24 cellular contexts compared by ENCODE assay signal in the genomic region with DNA sequence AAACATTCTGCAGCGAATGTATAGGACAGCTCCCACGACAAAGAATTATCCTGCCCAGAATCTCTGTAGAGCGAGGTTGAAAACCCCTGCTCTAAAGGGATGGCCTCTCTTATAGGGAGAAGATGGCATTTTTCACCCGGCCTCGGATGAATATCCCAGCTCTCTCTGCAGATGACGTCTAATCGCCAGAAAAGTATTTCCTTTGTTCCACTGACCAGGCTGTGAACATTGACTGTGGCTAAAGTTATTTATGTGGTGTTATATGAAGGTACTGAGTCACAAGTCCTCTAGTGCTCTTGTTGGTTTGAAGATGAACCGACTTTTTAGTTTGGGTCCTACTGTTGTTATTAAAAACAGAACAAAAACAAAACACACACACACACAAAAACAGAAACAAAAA. TPM values are rescaled to one million over a fixed set of nuclear protein-coding genes. Genes with fewer than 3 reads are reported as not detected.
DNase-seq lines count a peak whose midpoint lies in the region; ATAC-seq and TF ChIP-seq lines count a peak whose summit lies in the region.
"Had no signal": no experiment of that assay in that cellular context is flagged by ENCODE, and none has a peak within 500 bp of the region (broad histone marks: within the 10 kb centered on the region; RNA-seq: fewer than 3 reads in every experiment).

No MANE protein-coding gene starts in this region.

- H2BK15ac ChIP-seq in mesenchymal stem cell (ENCODE audit: low read depth, poor library complexity, severe bottlenecking) = no peak overlapping the region

- peak overlapping the region; percentile 59 for H3K27ac ChIP-seq in AG04450 (ENCODE audit: low read depth, low read length)
- H3K27ac ChIP-seq in mesenchymal stem cell (ENCODE audit: low read length, poor library complexity, severe bottlenecking) = no peak overlapping the region
- H3K27ac ChIP-seq: esophagus squamous epithelium, SJCRH30, upper lobe of right lung had no signal

- H2BK5ac ChIP-seq in mesenchymal stem cell (ENCODE audit: low read depth, low read length, poor library complexity, severe bottlenecking) = no peak overlapping the region

- no peaks in the 10 kb centered on the region for H3K9me3 Mint-ChIP-seq in HFFc6
- H3K9me3 Mint-ChIP-seq in activated CD4-positive, alpha-beta T cell treated with anti-CD3 and anti-CD28 coated beads, Interleukin-2, amount 10 ng/mL, durations not matched to agents 7 days and 5 days = no peaks in the 10 kb centered on the region
- H3K9me3 Mint-ChIP-seq: activated T-helper 1 cell treated with anti-CD3 and anti-CD28 coated beads, Interleukin-12 subunit alpha, Interleukin-12 subunit beta, Interleukin-2, Interleukin-4 antibody, amounts not matched to agents 30 ng/mL and 10 ng/mL and 1 ng/mL, durations not matched to agents 14 hours and 24 hours and 36 hours; mesothelial cell of epicardium; stimulated activated naive CD8-positive, alpha-beta T cell treated with anti-CD3 and anti-CD28 coated beads, Interleukin-15, Interleukin-2, amounts not matched to agents 100 ng/mL and 50 ng/mL, for 24 hours; WTC11 had no signal

- H3K79me1 ChIP-seq in mesenchymal stem cell (replicated peaks; ENCODE audit: low read length, poor library complexity, severe bottlenecking) = no peaks in the 10 kb centered on the region

- no peak overlapping the region for H2BK120ac ChIP-seq in mesenchymal stem cell (ENCODE audit: low read depth, low read length)

- no peak overlapping the region for H2BK12ac ChIP-seq in mesenchymal stem cell (ENCODE audit: low read length in 2 of 2)

- no peak overlapping the region for H2AK5ac ChIP-seq in mesenchymal stem cell (ENCODE audit: low read length, severe bottlenecking)

- H3K27me3 Mint-ChIP-seq in HFFc6 (ENCODE audit: insufficient read depth) = peaks cover 1% of the 10 kb centered on the region; the same call in 1 of the 2 replicates
- H3K27me3 Mint-ChIP-seq in activated CD4-positive, alpha-beta T cell treated with anti-CD3 and anti-CD28 coated beads, Interleukin-2, amount 10 ng/mL, durations not matched to agents 7 days and 5 days = no peaks in the 10 kb centered on the region

- H3K4me1 ChIP-seq in mesenchymal stem cell (ENCODE audit: control insufficient read depth, insufficient read depth, low read depth, low read length) = peaks cover 8% of the 10 kb centered on the region
- H3K4me1 ChIP-seq: esophagus squamous epithelium, upper lobe of right lung had no signal

- CTCF ChIA-PET in AG04450 (lab: Charles Lee) = interaction anchor here (1.1 kb wide), 1 partner anchor 174 kb away, joined by 7 read pairs; no protein-coding TSS in a partner anchor
- CTCF ChIA-PET in activated CD4-positive, alpha-beta T cell treated with anti-CD3 and anti-CD28 coated beads, Interleukin-2, amount 10 ng/mL, durations not matched to agents 7 days and 5 days (lab: Charles Lee) = no interaction called here

- 43% methylated on average over 7 of the region's 8 CpGs for WGBS in mesenchymal stem cell

- H3K9ac ChIP-seq in mesenchymal stem cell (ENCODE audit: low read length) = no peak overlapping the region

- H3K4me3 ChIP-seq in AG04450 (ENCODE audit: low read depth, low read length) (no peak overlapping the region), astrocyte of the spinal cord (ENCODE audit: low read depth, low read length) (no peak overlapping the region), mesenchymal stem cell (ENCODE audit: insufficient read depth in 1 of 2, low read depth in 1 of 2, low read length in 2 of 2) (no peak overlapping the region)
- H3K4me3 ChIP-seq: esophagus squamous epithelium, SJCRH30, upper lobe of right lung had no signal

- H3K4me3 Mint-ChIP-seq in HFFc6 = peak overlapping the region; percentile 16; the same call in 1 of the 2 replicates
- no peak overlapping the region for H3K4me3 Mint-ChIP-seq in activated CD4-positive, alpha-beta T cell treated with anti-CD3 and anti-CD28 coated beads, Interleukin-2, amount 10 ng/mL, durations not matched to agents 7 days and 5 days
- H3K4me3 Mint-ChIP-seq: activated T-helper 1 cell treated with anti-CD3 and anti-CD28 coated beads, Interleukin-12 subunit alpha, Interleukin-12 subunit beta, Interleukin-2, Interleukin-4 antibody, amounts not matched to agents 30 ng/mL and 10 ng/mL and 1 ng/mL, durations not matched to agents 14 hours and 24 hours and 36 hours; mesothelial cell of epicardium; stimulated activated naive CD8-positive, alpha-beta T cell treated with anti-CD3 and anti-CD28 coated beads, Interleukin-15, Interleukin-2, amounts not matched to agents 100 ng/mL and 50 ng/mL, for 24 hours; WTC11 had no signal

- H3K14ac ChIP-seq in mesenchymal stem cell (ENCODE audit: low read length in 2 of 2) = no peak overlapping the region

- no peak overlapping the region for H3K18ac ChIP-seq in mesenchymal stem cell (ENCODE audit: low read depth in 1 of 2, low read length in 2 of 2)

- TF ChIP-seq CTCF in AG04450 (IDR thresholded peaks at IDR 0.05; ENCODE audit: low read depth, low read length) = no peak
- TF ChIP-seq CTCF in HFFc6 (IDR thresholded peaks at IDR 0.05) = no peak
- TF ChIP-seq CTCF in astrocyte of the spinal cord (IDR thresholded peaks at IDR 0.05; ENCODE audit: low read depth, low read length) = no peak

- no peak overlapping the region for H4K8ac ChIP-seq in mesenchymal stem cell (ENCODE audit: low read length)

- POLR2A ChIA-PET in AG04450 (lab: Yijun Ruan, JAX) = no interaction called here
- POLR2A ChIA-PET in activated CD4-positive, alpha-beta T cell treated with anti-CD3 and anti-CD28 coated beads, Interleukin-2, amount 10 ng/mL, durations not matched to agents 7 days and 5 days (lab: Charles Lee) = no interaction called here

- peaks cover 50% of the 10 kb centered on the region for H3K4me1 Mint-ChIP-seq in HFFc6 (ENCODE audit: low read depth)
- peaks cover 3% of the 10 kb centered on the region for H3K4me1 Mint-ChIP-seq in activated CD4-positive, alpha-beta T cell treated with anti-CD3 and anti-CD28 coated beads, Interleukin-2, amount 10 ng/mL, durations not matched to agents 7 days and 5 days
- H3K4me1 Mint-ChIP-seq: WTC11 had no signal

- H4K91ac ChIP-seq in mesenchymal stem cell (ENCODE audit: low read length) = no peak overlapping the region

- peaks cover 4% of the 10 kb centered on the region; the same call in 1 of the 2 replicates for H3K36me3 Mint-ChIP-seq in HFFc6 (ENCODE audit: low read depth)
- H3K36me3 Mint-ChIP-seq in activated CD4-positive, alpha-beta T cell treated with anti-CD3 and anti-CD28 coated beads, Interleukin-2, amount 10 ng/mL, durations not matched to agents 7 days and 5 days (ENCODE audit: low read depth) = no peaks in the 10 kb centered on the region

- peaks cover 0 to 17% of the 10 kb centered on the region in 2 experiments for H3K36me3 ChIP-seq in mesenchymal stem cell (ENCODE audit: control insufficient read depth in 1 of 2, insufficient read depth in 2 of 2, low read depth in 1 of 2, low read length in 2 of 2)
- H3K36me3 ChIP-seq: SJCRH30, upper lobe of right lung had no signal

- peak overlapping the region; percentile 65 for H3K27ac Mint-ChIP-seq in HFFc6
- no peak overlapping the region for H3K27ac Mint-ChIP-seq in activated CD4-positive, alpha-beta T cell treated with anti-CD3 and anti-CD28 coated beads, Interleukin-2, amount 10 ng/mL, durations not matched to agents 7 days and 5 days
- H3K27ac Mint-ChIP-seq: activated T-helper 1 cell treated with anti-CD3 and anti-CD28 coated beads, Interleukin-12 subunit alpha, Interleukin-12 subunit beta, Interleukin-2, Interleukin-4 antibody, amounts not matched to agents 30 ng/mL and 10 ng/mL and 1 ng/mL, durations not matched to agents 14 hours and 24 hours and 36 hours; mesothelial cell of epicardium; stimulated activated naive CD8-positive, alpha-beta T cell treated with anti-CD3 and anti-CD28 coated beads, Interleukin-15, Interleukin-2, amounts not matched to agents 100 ng/mL and 50 ng/mL, for 24 hours; WTC11 had no signal

- no peaks in the 10 kb centered on the region for H3K27me3 ChIP-seq in AG04450 (ENCODE audit: control insufficient read depth, insufficient read depth, low read length)
- no peaks in the 10 kb centered on the region for H3K27me3 ChIP-seq in mesenchymal stem cell (ENCODE audit: control insufficient read depth in 1 of 2, insufficient read depth in 1 of 2, low read length in 2 of 2)
- H3K27me3 ChIP-seq: upper lobe of right lung had no signal

- H3K4ac ChIP-seq in mesenchymal stem cell (ENCODE audit: low read depth in 1 of 2, low read length in 2 of 2) = no peak overlapping the region

- in situ Hi-C loops in astrocyte of the spinal cord (cut with HindIII; ENCODE audit: low sequenced_read_pairs) = no loop called here

- no peak overlapping the region for H3K4me2 ChIP-seq in mesenchymal stem cell (ENCODE audit: low read length, poor library complexity, severe bottlenecking)

- DNase-seq in AG04450 (ENCODE audit: low read depth, low spot score) (peak; percentile 52), HFFc6 (peak; percentile 84), astrocyte of the spinal cord (ENCODE audit: low read depth, low spot score) (peak; percentile 87), mesenchymal stem cell (peak; percentile 67), DMS 273 treated with DMSO at 0.1 percent for 48 hours (lab: John Stamatoyannopoulos, UW) (no peak)
- DNase-seq in activated effector memory CD4-positive, alpha-beta T cell treated with anti-CD3 and anti-CD28 coated beads, Interleukin-2, amount 50 U/mL, for 16 hours = no peak
- DNase-seq in activated CD4-positive, alpha-beta T cell treated with anti-CD3 and anti-CD28 coated beads, Interleukin-2, amount 10 ng/mL, durations not matched to agents 7 days and 5 days = no peak
- DNase-seq: activated CD8-positive, alpha-beta memory T cell treated with anti-CD3 and anti-CD28 coated beads for 24 hours; caudate nucleus; COR-L47; effector CD4-positive, alpha-beta T cell; esophagus squamous epithelium; left colon; NCI-H1436; NCI-H2171 treated with DMSO at 0.1 percent for 48 hours; retina; SJCRH30; upper lobe of right lung had no signal

- no peak overlapping the region for H3K23ac ChIP-seq in mesenchymal stem cell (ENCODE audit: low read length in 2 of 2)

- H3K9me3 ChIP-seq in AG04450 (ENCODE audit: control insufficient read depth, insufficient read depth, low read length) (no peaks in the 10 kb centered on the region), mesenchymal stem cell (ENCODE audit: control insufficient read depth, low read length) (no peaks in the 10 kb centered on the region)
- H3K9me3 ChIP-seq: esophagus squamous epithelium, SJCRH30, upper lobe of right lung had no signal

- no peak overlapping the region for H2AFZ ChIP-seq in mesenchymal stem cell (ENCODE audit: low read depth, low read length)

- no peak for ATAC-seq in GM18907 (IDR thresholded peaks at IDR 0.05; ENCODE audit: unreplicated experiment)
- ATAC-seq: HCT116, left colon, upper lobe of right lung, WTC11 had no signal

RNA-seq across cellular contexts. Expression of a gene that starts 17.4 kb away (rescaled TPM):
- polyA plus RNA-seq in AG04450 (2011; rRNA removed) = 112 and 147 TPM in 2 replicates
- 39.4 and 77.3 TPM in 2 replicates for polyA minus RNA-seq in AG04450 (2011; rRNA and poly(A)+ RNA removed)
- 100 to 1,000 TPM; 151 to 184 (median 168) TPM for total RNA-seq in HFFc6 (2021; fragmentation: NEBNext Ultra II Directional; extraction: Animal tissue kit (Norgen Biotek cat#: 25700))
- polyA plus RNA-seq in mesenchymal stem cell (2013, experiment 1 of 2) = 93.4 TPM
- polyA plus RNA-seq in mesenchymal stem cell (2013, experiment 2 of 2) = 95.5 TPM
- 10 to 100 TPM; 68.2 to 70.5 TPM for total RNA-seq in activated CD4-positive, alpha-beta T cell treated with anti-CD3 and anti-CD28 coated beads, Interleukin-2, amount 10 ng/mL, durations not matched to agents 7 days and 5 days

Comparison
In these comparisons a context has a peak if more than half of its experiments do, and no peak if none do; other contexts are left out.
1. DNase-seq: peak in AG04450 (single experiment), HFFc6 (single experiment), astrocyte of the spinal cord (single experiment) and mesenchymal stem cell (single experiment); none in activated effector memory CD4-positive, alpha-beta T cell treated with anti-CD3 and anti-CD28 coated beads, Interleukin-2, amount 50 U/mL, for 16 hours (single experiment), activated CD4-positive, alpha-beta T cell treated with anti-CD3 and anti-CD28 coated beads, Interleukin-2, amount 10 ng/mL, durations not matched to agents 7 days and 5 days (single experiment) and DMS 273 treated with DMSO at 0.1 percent for 48 hours (single experiment).